Comparison of ENCODE assay signal across 1 cellular context in genomic region chr1:234478481-234479309, GRCh38.
A peak's percentile ranks its signal among the peaks of the same experiment; 100 is the strongest.
TF ChIP-seq lines count a peak whose summit lies in the region.

Gene TARBP1, minus strand, starts transcription at chr1:234479179. Its CDS starts 76 bp downstream, at chr1:234479103.

TF ChIP-seq in HepG2, 621 proteins besides CTCF, POLR2A, EP300 and RAD21 (continued from another document and continues in another):
- TF ChIP-seq, protein P1, sequence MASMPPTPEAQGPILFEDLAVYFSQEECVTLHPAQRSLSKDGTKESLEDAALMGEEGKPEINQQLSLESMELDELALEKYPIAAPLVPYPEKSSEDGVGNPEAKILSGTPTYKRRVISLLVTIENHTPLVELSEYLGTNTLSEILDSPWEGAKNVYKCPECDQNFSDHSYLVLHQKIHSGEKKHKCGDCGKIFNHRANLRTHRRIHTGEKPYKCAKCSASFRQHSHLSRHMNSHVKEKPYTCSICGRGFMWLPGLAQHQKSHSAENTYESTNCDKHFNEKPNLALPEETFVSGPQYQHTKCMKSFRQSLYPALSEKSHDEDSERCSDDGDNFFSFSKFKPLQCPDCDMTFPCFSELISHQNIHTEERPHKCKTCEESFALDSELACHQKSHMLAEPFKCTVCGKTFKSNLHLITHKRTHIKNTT (CRISPR knock-in tag; IDR thresholded peaks at IDR 0.05): no peak
- 0 out of 2 replicates have a peak, but pooled peaks have one; percentile 8 for TF ChIP-seq ZNF121 (CRISPR knock-in tag; IDR thresholded peaks at IDR 0.05)
- TF ChIP-seq ASH2L (IDR thresholded peaks at IDR 0.05; ENCODE audit: insufficient read length, low read depth, low read length): peak; percentile 68
- TF ChIP-seq ZNF383 (CRISPR knock-in tag; IDR thresholded peaks at IDR 0.05; ENCODE audit: borderline replicate concordance): no peak
- TF ChIP-seq, protein P2, sequence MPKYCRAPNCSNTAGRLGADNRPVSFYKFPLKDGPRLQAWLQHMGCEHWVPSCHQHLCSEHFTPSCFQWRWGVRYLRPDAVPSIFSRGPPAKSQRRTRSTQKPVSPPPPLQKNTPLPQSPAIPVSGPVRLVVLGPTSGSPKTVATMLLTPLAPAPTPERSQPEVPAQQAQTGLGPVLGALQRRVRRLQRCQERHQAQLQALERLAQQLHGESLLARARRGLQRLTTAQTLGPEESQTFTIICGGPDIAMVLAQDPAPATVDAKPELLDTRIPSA (CRISPR knock-in tag; IDR thresholded peaks at IDR 0.05; ENCODE audit: borderline replicate concordance): no peak
- no peak for TF ChIP-seq SCMH1 (CRISPR knock-in tag; IDR thresholded peaks at IDR 0.05; ENCODE audit: borderline replicate concordance)
- no peak for TF ChIP-seq MED13 (CRISPR knock-in tag; IDR thresholded peaks at IDR 0.05)
- peak; percentile 58 for TF ChIP-seq KDM2A (CRISPR knock-in tag; IDR thresholded peaks at IDR 0.05; ENCODE audit: borderline replicate concordance, low read depth)
- TF ChIP-seq, protein P3, sequence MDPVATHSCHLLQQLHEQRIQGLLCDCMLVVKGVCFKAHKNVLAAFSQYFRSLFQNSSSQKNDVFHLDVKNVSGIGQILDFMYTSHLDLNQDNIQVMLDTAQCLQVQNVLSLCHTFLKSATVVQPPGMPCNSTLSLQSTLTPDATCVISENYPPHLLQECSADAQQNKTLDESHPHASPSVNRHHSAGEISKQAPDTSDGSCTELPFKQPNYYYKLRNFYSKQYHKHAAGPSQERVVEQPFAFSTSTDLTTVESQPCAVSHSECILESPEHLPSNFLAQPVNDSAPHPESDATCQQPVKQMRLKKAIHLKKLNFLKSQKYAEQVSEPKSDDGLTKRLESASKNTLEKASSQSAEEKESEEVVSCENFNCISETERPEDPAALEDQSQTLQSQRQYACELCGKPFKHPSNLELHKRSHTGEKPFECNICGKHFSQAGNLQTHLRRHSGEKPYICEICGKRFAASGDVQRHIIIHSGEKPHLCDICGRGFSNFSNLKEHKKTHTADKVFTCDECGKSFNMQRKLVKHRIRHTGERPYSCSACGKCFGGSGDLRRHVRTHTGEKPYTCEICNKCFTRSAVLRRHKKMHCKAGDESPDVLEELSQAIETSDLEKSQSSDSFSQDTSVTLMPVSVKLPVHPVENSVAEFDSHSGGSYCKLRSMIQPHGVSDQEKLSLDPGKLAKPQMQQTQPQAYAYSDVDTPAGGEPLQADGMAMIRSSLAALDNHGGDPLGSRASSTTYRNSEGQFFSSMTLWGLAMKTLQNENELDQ (CRISPR knock-in tag; IDR thresholded peaks at IDR 0.05; ENCODE audit: borderline replicate concordance): no peak
- no peak for TF ChIP-seq ZNF772 (CRISPR knock-in tag; IDR thresholded peaks at IDR 0.05)
- no peak for TF ChIP-seq ZC3H4 (CRISPR knock-in tag; IDR thresholded peaks at IDR 0.05; ENCODE audit: borderline replicate concordance)
- 0 out of 2 replicates have a peak, but pooled peaks have one; percentile 38 for TF ChIP-seq PRMT3 (CRISPR knock-in tag; IDR thresholded peaks at IDR 0.05; ENCODE audit: borderline replicate concordance, low read depth)
- TF ChIP-seq RBFOX2 (IDR thresholded peaks at IDR 0.05; ENCODE audit: low read depth, low read length): peak; percentile 94
- TF ChIP-seq, protein P4, sequence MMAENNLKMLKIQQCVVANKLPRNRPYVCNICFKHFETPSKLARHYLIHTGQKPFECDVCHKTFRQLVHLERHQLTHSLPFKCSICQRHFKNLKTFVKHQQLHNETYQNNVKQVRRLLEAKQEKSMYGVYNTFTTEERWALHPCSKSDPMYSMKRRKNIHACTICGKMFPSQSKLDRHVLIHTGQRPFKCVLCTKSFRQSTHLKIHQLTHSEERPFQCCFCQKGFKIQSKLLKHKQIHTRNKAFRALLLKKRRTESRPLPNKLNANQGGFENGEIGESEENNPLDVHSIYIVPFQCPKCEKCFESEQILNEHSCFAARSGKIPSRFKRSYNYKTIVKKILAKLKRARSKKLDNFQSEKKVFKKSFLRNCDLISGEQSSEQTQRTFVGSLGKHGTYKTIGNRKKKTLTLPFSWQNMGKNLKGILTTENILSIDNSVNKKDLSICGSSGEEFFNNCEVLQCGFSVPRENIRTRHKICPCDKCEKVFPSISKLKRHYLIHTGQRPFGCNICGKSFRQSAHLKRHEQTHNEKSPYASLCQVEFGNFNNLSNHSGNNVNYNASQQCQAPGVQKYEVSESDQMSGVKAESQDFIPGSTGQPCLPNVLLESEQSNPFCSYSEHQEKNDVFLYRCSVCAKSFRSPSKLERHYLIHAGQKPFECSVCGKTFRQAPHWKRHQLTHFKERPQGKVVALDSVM (CRISPR knock-in tag; IDR thresholded peaks at IDR 0.05): peak; percentile 33; the same call in 1 of the 2 replicates
- TF ChIP-seq ZBTB44 (CRISPR knock-in tag; IDR thresholded peaks at IDR 0.05): 0 out of 2 replicates have a peak, but pooled peaks have one; percentile 19
- no peak for TF ChIP-seq NPAS2 (CRISPR knock-in tag; IDR thresholded peaks at IDR 0.05; ENCODE audit: borderline replicate concordance)
- TF ChIP-seq ZBTB20 (CRISPR knock-in tag; IDR thresholded peaks at IDR 0.05; ENCODE audit: borderline replicate concordance, low read depth): no peak
- TF ChIP-seq HNRNPL (IDR thresholded peaks at IDR 0.05; ENCODE audit: low read depth, low read length): no peak
- TF ChIP-seq POLR2AphosphoS5 (IDR thresholded peaks at IDR 0.05; ENCODE audit: low read depth, low read length): peak; percentile 65
- 0 out of 2 replicates have a peak, but pooled peaks have one; percentile 41 for TF ChIP-seq THAP11 (CRISPR knock-in tag; IDR thresholded peaks at IDR 0.05)
- no peak for TF ChIP-seq ZNF512B (CRISPR knock-in tag; IDR thresholded peaks at IDR 0.05; ENCODE audit: borderline replicate concordance)
- TF ChIP-seq, protein P5, sequence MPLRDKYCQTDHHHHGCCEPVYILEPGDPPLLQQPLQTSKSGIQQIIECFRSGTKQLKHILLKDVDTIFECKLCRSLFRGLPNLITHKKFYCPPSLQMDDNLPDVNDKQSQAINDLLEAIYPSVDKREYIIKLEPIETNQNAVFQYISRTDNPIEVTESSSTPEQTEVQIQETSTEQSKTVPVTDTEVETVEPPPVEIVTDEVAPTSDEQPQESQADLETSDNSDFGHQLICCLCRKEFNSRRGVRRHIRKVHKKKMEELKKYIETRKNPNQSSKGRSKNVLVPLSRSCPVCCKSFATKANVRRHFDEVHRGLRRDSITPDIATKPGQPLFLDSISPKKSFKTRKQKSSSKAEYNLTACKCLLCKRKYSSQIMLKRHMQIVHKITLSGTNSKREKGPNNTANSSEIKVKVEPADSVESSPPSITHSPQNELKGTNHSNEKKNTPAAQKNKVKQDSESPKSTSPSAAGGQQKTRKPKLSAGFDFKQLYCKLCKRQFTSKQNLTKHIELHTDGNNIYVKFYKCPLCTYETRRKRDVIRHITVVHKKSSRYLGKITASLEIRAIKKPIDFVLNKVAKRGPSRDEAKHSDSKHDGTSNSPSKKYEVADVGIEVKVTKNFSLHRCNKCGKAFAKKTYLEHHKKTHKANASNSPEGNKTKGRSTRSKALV (CRISPR knock-in tag; IDR thresholded peaks at IDR 0.05): peak; percentile 93
- no peak for TF ChIP-seq ZUFSP (CRISPR knock-in tag; IDR thresholded peaks at IDR 0.05; ENCODE audit: borderline replicate concordance)
- TF ChIP-seq PHF20 (CRISPR knock-in tag; IDR thresholded peaks at IDR 0.05): no peak
- peak; percentile 27; the same call in 1 of the 2 replicates for TF ChIP-seq ZNF501 (CRISPR knock-in tag; IDR thresholded peaks at IDR 0.05)
- no peak for TF ChIP-seq REST (IDR thresholded peaks at IDR 0.05; ENCODE audit: borderline replicate concordance in 1 of 2, low read depth in 1 of 2, low read length in 2 of 2)
- TF ChIP-seq RNF2 (conservative IDR thresholded peaks at IDR 0.05; ENCODE audit: low read depth): peak; percentile 70
- peak; percentile 59; the same call in 1 of the 2 replicates for TF ChIP-seq SALL1 (CRISPR knock-in tag; IDR thresholded peaks at IDR 0.05)
- TF ChIP-seq, protein P6, sequence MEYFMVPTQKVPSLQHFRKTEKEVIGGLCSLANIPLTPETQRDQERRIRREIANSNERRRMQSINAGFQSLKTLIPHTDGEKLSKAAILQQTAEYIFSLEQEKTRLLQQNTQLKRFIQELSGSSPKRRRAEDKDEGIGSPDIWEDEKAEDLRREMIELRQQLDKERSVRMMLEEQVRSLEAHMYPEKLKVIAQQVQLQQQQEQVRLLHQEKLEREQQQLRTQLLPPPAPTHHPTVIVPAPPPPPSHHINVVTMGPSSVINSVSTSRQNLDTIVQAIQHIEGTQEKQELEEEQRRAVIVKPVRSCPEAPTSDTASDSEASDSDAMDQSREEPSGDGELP (IDR thresholded peaks at IDR 0.05; ENCODE audit: borderline replicate concordance, low read depth): no peak
- TF ChIP-seq AHR (CRISPR knock-in tag; IDR thresholded peaks at IDR 0.05): no peak
- TF ChIP-seq ZNF83 (CRISPR knock-in tag; IDR thresholded peaks at IDR 0.05; ENCODE audit: borderline replicate concordance): 0 out of 2 replicates have a peak, but pooled peaks have one; percentile 54
- peak; percentile 53; the same call in 1 of the 2 replicates for TF ChIP-seq RFXAP (CRISPR knock-in tag; IDR thresholded peaks at IDR 0.05; ENCODE audit: borderline replicate concordance)
- no peak for TF ChIP-seq KLF15 (CRISPR knock-in tag; IDR thresholded peaks at IDR 0.05; ENCODE audit: borderline replicate concordance)
- no peak; the same call in 1 of the 2 replicates for TF ChIP-seq BCL3 (CRISPR knock-in tag; IDR thresholded peaks at IDR 0.05)
- no peak for TF ChIP-seq NONO (IDR thresholded peaks at IDR 0.05)
- TF ChIP-seq NONO (CRISPR knock-in tag; conservative IDR thresholded peaks at IDR 0.05): no peak; the same call in 1 of the 2 replicates
- TF ChIP-seq TAF1 (CRISPR knock-in tag; IDR thresholded peaks at IDR 0.05): peak; percentile 62; the same call in 1 of the 2 replicates
